Comparison of ENCODE assay signal across 8 cellular contexts in genomic region chr15:90071220-90071807, GRCh38. TPM values are rescaled to one million over a fixed set of nuclear protein-coding genes. Genes with fewer than 3 reads are reported as not detected.
A peak's percentile ranks its signal among the peaks of the same experiment; 100 is the strongest.
DNase-seq lines count a peak whose midpoint lies in the region; ATAC-seq and TF ChIP-seq lines count a peak whose summit lies in the region.

No MANE protein-coding gene starts in this region.

- intact Hi-C loops in posterior vena cava (cut with DNase I): loop anchor here in 1 of 2 donors (5.0 to 10.0 kb wide), 3 partner anchors 69 to 327 kb away; partner anchors contain the start of genes ARPIN and ZNF710
- intact Hi-C loops in vagina (cut with DNase I): loop anchor here (5.0 kb wide), 1 partner anchor 309 kb away; no protein-coding TSS in a partner anchor

- no peaks in the 10 kb centered on the region for H3K9me3 ChIP-seq in SK-N-MC (ENCODE audit: low read depth, low read length)
- H3K9me3 ChIP-seq in vagina: no peaks in the 10 kb centered on the region

- no peaks in the 10 kb centered on the region for H3K27me3 ChIP-seq in vagina

- no peak overlapping the region for H3K9ac ChIP-seq in SK-N-MC (ENCODE audit: insufficient read length)

- TF ChIP-seq CTCF in vagina (IDR thresholded peaks at IDR 0.05): peak; percentile 51 to 81 (median 75)

- ATAC-seq in GM18498 (IDR thresholded peaks at IDR 0.05; ENCODE audit: unreplicated experiment): peak; percentile 70

- no peak for TF ChIP-seq POLR2A in vagina (IDR thresholded peaks at IDR 0.05)

- H3K36me3 ChIP-seq in SK-N-MC (ENCODE audit: insufficient read depth, low read length) (peaks cover 16% of the 10 kb centered on the region; the same call in 1 of the 2 replicates), vagina (peaks cover 2 to 19% of the 10 kb centered on the region in 2 donors)

- H3K27ac ChIP-seq in SK-N-MC (0 out of 2 replicates have a peak overlapping the region, but pooled peaks have one; percentile 26), vagina (peak overlapping the region; percentile 5)

- H3K4me3 ChIP-seq in SK-N-MC (no peak overlapping the region), vagina (no peak overlapping the region)

- peaks cover 6% of the 10 kb centered on the region for H3K4me1 ChIP-seq in vagina

- peak; percentile 43 for DNase-seq in 8988T
- DNase-seq in LHCN-M2 (ENCODE audit: low read depth): peak; percentile 86
- peak; percentile 72 for DNase-seq in SK-N-MC (ENCODE audit: low read depth, low spot score)
- peak; percentile 79 for DNase-seq in activated naive CD4-positive, alpha-beta T cell treated with Interleukin-2 at 50 U/mL for 16 hours
- DNase-seq in globus pallidus (ENCODE audit: low spot score): peak; percentile 81
- peak; percentile 93 for DNase-seq in posterior vena cava (ENCODE audit: low spot score)
- no peak for DNase-seq in vagina (ENCODE audit: extremely low spot score in 2 of 2)

RNA-seq across cellular contexts. Expression of gene IDH2, which starts 31.0 kb away (rescaled TPM):
- total RNA-seq in LHCN-M2 (2014; rRNA removed) (62.7 and 70.3 TPM in 2 replicates), posterior vena cava (100 to 1,000 TPM in 1 of 2 donors, 10 to 100 TPM in 1; 68.7 to 103 TPM), vagina (39.3 TPM)
- polyA plus RNA-seq in LHCN-M2 (2012): 88.9 TPM

Comparison
In these comparisons a context has a peak if more than half of its experiments do, and no peak if none do; other contexts are left out.
1. DNase-seq: peak in 8988T (single experiment), LHCN-M2 (single experiment), SK-N-MC (single experiment), activated naive CD4-positive, alpha-beta T cell treated with Interleukin-2 at 50 U/mL for 16 hours (single experiment), globus pallidus (single experiment) and posterior vena cava (single experiment); none in vagina (0 of 2).